8 cellular contexts compared by ENCODE assay signal in genomic region chr16:22297871-22298733, GRCh38. TPM values are rescaled to one million over a fixed set of nuclear protein-coding genes. Genes with fewer than 3 reads are reported as not detected.
DNase-seq lines count a peak whose midpoint lies in the region; ATAC-seq and TF ChIP-seq lines count a peak whose summit lies in the region.

No MANE protein-coding gene starts in this region.

- H3K4me1 Mint-ChIP-seq in activated T-cell treated with anti-CD3 and anti-CD28 coated beads, Interleukin-2, amount 50 U/mL, for 72 hours (ENCODE audit: low read depth), result peaks cover 47% of the 10 kb centered on the region
- H3K4me1 Mint-ChIP-seq in naive thymus-derived CD8-positive, alpha-beta T cell, result peaks cover 39 to 64% (median 50%) of the 10 kb centered on the region in 4 donors
- peaks cover 52% of the 10 kb centered on the region for H3K4me1 Mint-ChIP-seq in stimulated activated memory B cell treated with anti-CD40 and anti-IgM and Interleukin-4, amounts not matched to agents 10 μg/mL and 1 μg/mL and 100 μg/mL, for 72 hours

- peak overlapping the region; percentile 95 to 99 for H3K4me3 Mint-ChIP-seq in activated T-cell treated with anti-CD3 and anti-CD28 coated beads, Interleukin-2, amount 50 U/mL, for 72 hours
- peak overlapping the region; percentile 86 to 99 (median 96) for H3K4me3 Mint-ChIP-seq in naive thymus-derived CD8-positive, alpha-beta T cell
- H3K4me3 Mint-ChIP-seq in stimulated activated memory B cell treated with anti-CD40 and anti-IgM and Interleukin-4, amounts not matched to agents 10 μg/mL and 1 μg/mL and 100 μg/mL, for 72 hours, result peak overlapping the region; percentile 98

- intact Hi-C loops in Panc1 (cut with micrococcal nuclease; ENCODE audit: unreplicated experiment), result loop anchor here (5.0 kb wide), 1 partner anchor 101 kb away; no protein-coding TSS in a partner anchor

- no peaks in the 10 kb centered on the region for H3K9me3 Mint-ChIP-seq in activated T-cell treated with anti-CD3 and anti-CD28 coated beads, Interleukin-2, amount 50 U/mL, for 72 hours
- H3K9me3 Mint-ChIP-seq in naive thymus-derived CD8-positive, alpha-beta T cell, result peaks cover 0 to 7% (median 0%) of the 10 kb centered on the region in 9 donors
- no peaks in the 10 kb centered on the region for H3K9me3 Mint-ChIP-seq in stimulated activated memory B cell treated with anti-CD40 and anti-IgM and Interleukin-4, amounts not matched to agents 10 μg/mL and 1 μg/mL and 100 μg/mL, for 72 hours

- H3K4me3 ChIP-seq in Panc1 (ENCODE audit: low read depth in 2 of 2, low read length in 2 of 2), result peak overlapping the region; percentile 81 to 87
- H3K4me3 ChIP-seq in fibroblast of lung (replicated peaks in 1 of 4; ENCODE audit: control extremely low read depth in 1 of 4, insufficient read depth in 1 of 4, low read depth in 3 of 4, low read length in 4 of 4), result peak overlapping the region; percentile 82 to 90 (median 85)

- no TSS peak for BruUV-seq in Panc1 (replicated peaks; lab: Mats Ljungman, UMichigan)

- H3K27ac Mint-ChIP-seq in activated T-cell treated with anti-CD3 and anti-CD28 coated beads, Interleukin-2, amount 50 U/mL, for 72 hours, result peak overlapping the region; percentile 99
- H3K27ac Mint-ChIP-seq in naive thymus-derived CD8-positive, alpha-beta T cell, result peak overlapping the region; percentile 94 to 100 (median 100)
- H3K27ac Mint-ChIP-seq in stimulated activated memory B cell treated with anti-CD40 and anti-IgM and Interleukin-4, amounts not matched to agents 10 μg/mL and 1 μg/mL and 100 μg/mL, for 72 hours, result peak overlapping the region; percentile 94

- DNase-seq in COLO829 (ENCODE audit: low spot score) (peak; percentile 92), KBM-7 (peak; percentile 96), Panc1 (ENCODE audit: low read depth, low spot score) (peak; percentile 97), fibroblast of lung (ENCODE audit: low read depth in 2 of 2) (peak; percentile 97)
- DNase-seq in activated T-cell treated with anti-CD3 and anti-CD28 coated beads, Interleukin-2, amount 50 U/mL, for 72 hours, result peak; percentile 84 to 87
- peak; percentile 43 to 90 (median 83) for DNase-seq in naive thymus-derived CD8-positive, alpha-beta T cell

- TF ChIP-seq CTCF in Panc1 (IDR thresholded peaks at IDR 0.05) (no peak), fibroblast of lung (conservative IDR thresholded peaks at IDR 0.05 in 1 of 2, IDR thresholded peaks at IDR 0.05 in 1 of 2; ENCODE audit: low read depth in 1 of 2, low read length in 2 of 2) (no peak)

- peak overlapping the region; percentile 55 for H3K4me2 ChIP-seq in fibroblast of lung (ENCODE audit: extremely low read depth, insufficient read depth, low read length)

- in situ Hi-C loops in KBM-7 (cut with MboI; ENCODE audit: low pct_unique_long_range_greater_than_20kb, low sequenced_read_pairs) (loop anchor here (5.0 kb wide), 1 partner anchor 101 kb away; no protein-coding TSS in a partner anchor), Panc1 (cut with HindIII; ENCODE audit: low pct_unique_long_range_greater_than_20kb, low sequenced_read_pairs) (no loop called here)

- H3K9me3 ChIP-seq in Panc1 (ENCODE audit: control insufficient read depth, insufficient read depth, low read depth, low read length) (no peaks in the 10 kb centered on the region), fibroblast of lung (ENCODE audit: control insufficient read depth, insufficient read depth, low read depth, low read length) (no peaks in the 10 kb centered on the region)

- H3K27me3 ChIP-seq in Panc1 (ENCODE audit: control insufficient read depth, insufficient read depth, low read length) (no peaks in the 10 kb centered on the region), fibroblast of lung (ENCODE audit: control insufficient read depth, insufficient read depth, low read length) (no peaks in the 10 kb centered on the region)

- peaks cover 4% of the 10 kb centered on the region for H4K20me1 ChIP-seq in fibroblast of lung (ENCODE audit: control insufficient read depth, extremely low read depth, insufficient read depth, low read length)

- H2AFZ ChIP-seq in fibroblast of lung (ENCODE audit: low read length), result no peak overlapping the region

- peaks cover 9% of the 10 kb centered on the region for H3K79me2 ChIP-seq in fibroblast of lung (ENCODE audit: control insufficient read depth, insufficient read depth, low read length)

- H3K36me3 Mint-ChIP-seq in activated T-cell treated with anti-CD3 and anti-CD28 coated beads, Interleukin-2, amount 50 U/mL, for 72 hours (ENCODE audit: insufficient read depth in 2 of 2), result peaks cover 6 to 8% of the 10 kb centered on the region in 2 donors
- peaks cover 0 to 38% (median 2%) of the 10 kb centered on the region in 3 donors for H3K36me3 Mint-ChIP-seq in naive thymus-derived CD8-positive, alpha-beta T cell
- peaks cover 30% of the 10 kb centered on the region for H3K36me3 Mint-ChIP-seq in stimulated activated memory B cell treated with anti-CD40 and anti-IgM and Interleukin-4, amounts not matched to agents 10 μg/mL and 1 μg/mL and 100 μg/mL, for 72 hours

- ATAC-seq in GM21528 (IDR thresholded peaks at IDR 0.05; ENCODE audit: low FRiP score, unreplicated experiment), result peak; percentile 36
- ATAC-seq in Panc1, result peak; percentile 71
- peak; percentile 65 to 67 for ATAC-seq in activated T-cell treated with anti-CD3 and anti-CD28 coated beads, Interleukin-2, amount 50 U/mL, for 72 hours (replicated peaks in 1 of 2)
- ATAC-seq in naive thymus-derived CD8-positive, alpha-beta T cell, result peak; percentile 34 to 64
- peak; percentile 52 for ATAC-seq in stimulated activated memory B cell treated with anti-CD40 and anti-IgM and Interleukin-4, amounts not matched to agents 10 μg/mL and 1 μg/mL and 100 μg/mL, for 72 hours

- CTCF ChIA-PET in Panc1 (lab: Charles Lee), result interaction anchor here (0.7 to 1.4 kb wide), 2 partner anchors 90 to 110 kb away, joined by 3 read pairs; no protein-coding TSS in a partner anchor

- peak overlapping the region; percentile 97 for H3K9ac ChIP-seq in fibroblast of lung (ENCODE audit: insufficient read depth, low read length)

- POLR2A ChIA-PET in Panc1 (lab: Charles Lee), result no interaction called here
- POLR2A ChIA-PET in naive thymus-derived CD8-positive, alpha-beta T cell (lab: Charles Lee), result interaction anchor here (0.5 to 6.0 kb wide), 13 partner anchors 10 to 644 kb away, joined by 3 to 147 read pairs (median 5); partner anchors contain the start of genes EEF2K, MOSMO, PDZD9 and UQCRC2

- no peaks in the 10 kb centered on the region for H3K27me3 Mint-ChIP-seq in activated T-cell treated with anti-CD3 and anti-CD28 coated beads, Interleukin-2, amount 50 U/mL, for 72 hours (ENCODE audit: low read depth)
- H3K27me3 Mint-ChIP-seq in naive thymus-derived CD8-positive, alpha-beta T cell, result peaks cover 0 to 4% (median 0%) of the 10 kb centered on the region in 5 donors
- H3K27me3 Mint-ChIP-seq in stimulated activated memory B cell treated with anti-CD40 and anti-IgM and Interleukin-4, amounts not matched to agents 10 μg/mL and 1 μg/mL and 100 μg/mL, for 72 hours, result no peaks in the 10 kb centered on the region

- H3K36me3 ChIP-seq in Panc1 (ENCODE audit: control insufficient read depth, insufficient read depth, low read length) (no peaks in the 10 kb centered on the region), fibroblast of lung (ENCODE audit: control insufficient read depth, insufficient read depth, low read length) (peaks cover 7% of the 10 kb centered on the region)

- H3K4me1 ChIP-seq in Panc1 (ENCODE audit: control insufficient read depth, insufficient read depth, low read length) (peaks cover 3% of the 10 kb centered on the region; the same call in 1 of the 2 replicates), fibroblast of lung (ENCODE audit: control insufficient read depth, extremely low read depth, insufficient read depth, low read length) (no peaks in the 10 kb centered on the region)

- H3K27ac ChIP-seq in Panc1 (ENCODE audit: low read length) (peak overlapping the region; percentile 76), fibroblast of lung (ENCODE audit: insufficient read depth, low read length) (peak overlapping the region; percentile 85)

RNA-seq across cellular contexts. Expression of gene POLR3E, which starts 0.9 kb away (rescaled TPM):
- total RNA-seq in Panc1 (2021; ENCODE audit: unreplicated experiment) (45.2 TPM), fibroblast of lung (28.9 and 32.4 TPM in 2 replicates)
- polyA plus RNA-seq in Panc1 (2012; ENCODE audit: insufficient read length), result 56.0 TPM
- 10 to 100 TPM; 57.5 to 59.5 TPM for total RNA-seq in activated T-cell treated with anti-CD3 and anti-CD28 coated beads, Interleukin-2, amount 50 U/mL, for 72 hours
- 14.2 and 28.8 TPM in 2 replicates for polyA plus RNA-seq in fibroblast of lung
- 17.2 and 22.5 TPM in 2 replicates for polyA plus RNA-seq in fibroblast of lung (2012)
- polyA minus RNA-seq in fibroblast of lung (ENCODE audit: low replicate concordance), result 182 and 210 TPM in 2 replicates
- 100 to 1,000 TPM; 107 to 110 TPM for total RNA-seq in naive thymus-derived CD8-positive, alpha-beta T cell
- 10 to 100 TPM; 11.1 to 13.9 (median 11.5) TPM for polyA plus RNA-seq in naive thymus-derived CD8-positive, alpha-beta T cell

Comparison
In these comparisons a context has a peak if more than half of its experiments do, and no peak if none do; other contexts are left out.
1. Peak in every context shown above with its lines: DNase-seq, ATAC-seq, H3K4me3 ChIP-seq and H3K27ac ChIP-seq.